1 cellular context compared by ENCODE assay signal in the genomic region with DNA sequence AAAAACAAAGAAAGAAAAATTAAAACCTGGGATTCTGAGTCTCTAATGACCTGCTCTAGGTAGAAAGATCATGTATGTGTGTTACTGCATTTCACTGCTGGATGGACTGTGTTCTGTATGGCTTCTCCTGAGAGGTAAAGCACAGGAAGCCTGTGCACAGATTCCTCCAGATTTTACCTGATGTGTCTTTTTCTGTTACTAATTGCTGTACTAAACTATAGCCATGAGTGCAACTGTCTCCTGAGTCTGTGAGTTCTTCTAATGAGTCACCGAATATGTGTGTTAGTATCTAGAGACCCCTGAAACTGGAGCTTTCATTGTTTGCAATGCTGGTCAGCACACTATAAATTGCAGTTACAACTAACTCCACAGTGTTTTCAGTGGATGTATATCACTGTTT.
A peak's percentile ranks its signal among the peaks of the same experiment; 100 is the strongest.
TF ChIP-seq lines count a peak whose summit lies in the region.

No MANE protein-coding gene starts in this region.

TF ChIP-seq in GM12878, 131 proteins besides CTCF, POLR2A, EP300 and RAD21:
- TF ChIP-seq JUNB (IDR thresholded peaks at IDR 0.05) (peak; percentile 60), PAX5 (IDR thresholded peaks at IDR 0.05; ENCODE audit: borderline replicate concordance, low read depth, low read length) (no peak), HDGF (IDR thresholded peaks at IDR 0.05) (no peak), SRF (IDR thresholded peaks at IDR 0.05; ENCODE audit: low read depth in 2 of 2, low read length in 2 of 2) (no peak), ZNF274 (IDR thresholded peaks at IDR 0.05; ENCODE audit: insufficient read depth, insufficient read length) (no peak), EED (IDR thresholded peaks at IDR 0.05; ENCODE audit: low read depth) (no peak), SUZ12 (IDR thresholded peaks at IDR 0.05; ENCODE audit: unreplicated experiment) (no peak)
